In genomic region chr7:128093606-128094005, GRCh38 we compare ENCODE assay signal across 18 cellular contexts.
DNase-seq lines count a peak whose midpoint lies in the region; ATAC-seq and TF ChIP-seq lines count a peak whose summit lies in the region.
"Had no signal": no experiment of that assay in that cellular context is flagged by ENCODE, and none has a peak within 500 bp of the region (broad histone marks: within the 10 kb centered on the region; RNA-seq: fewer than 3 reads in every experiment).

No MANE protein-coding gene starts in this region.

- no peak overlapping the region for H3K4me2 ChIP-seq in GM23338

- DNase-seq in NCI-H2227 (lab: John Stamatoyannopoulos, UW; ENCODE audit: unreplicated experiment) = peak; percentile 74
- DNase-seq in NCI-H2227 treated with DMSO at 0.1 percent for 48 hours (lab: John Stamatoyannopoulos, UW) = no peak
- DNase-seq in GM23338 (ENCODE audit: low spot score) = no peak
- DNase-seq in endodermal cell = no peak
- DNase-seq in stimulated activated effector memory CD8-positive, alpha-beta T cell treated with anti-CD3 and anti-CD28 coated beads, Interleukin-12 subunit alpha, Interleukin-12 subunit beta, amount 100 ng/mL, for 72 hours (ENCODE audit: low spot score in 2 of 2) = no peak
- no peak for DNase-seq in KG1 (lab: John Stamatoyannopoulos, UW)
- DNase-seq in NCI-H345 (lab: John Stamatoyannopoulos, UW) = no peak
- DNase-seq in activated CD4-positive, CD25-positive, alpha-beta regulatory T cell treated with anti-CD3 and anti-CD28 coated beads, Interleukin-2, amount 50 U/mL, for 72 hours = no peak
- DNase-seq: AML-193, MG63, NCI-H1417, NCI-H187, NCI-H226, NCI-H524 treated with DMSO at 0.1 percent for 48 hours, NCI-H82, Peyer's patch had no signal

- H3K27me3 ChIP-seq in GM23338 (ENCODE audit: insufficient read depth) (no peaks in the 10 kb centered on the region), endodermal cell (ENCODE audit: control insufficient read depth, insufficient read depth, low read length, poor library complexity, severe bottlenecking) (no peaks in the 10 kb centered on the region)
- H3K27me3 ChIP-seq: MG63, Peyer's patch had no signal

- H3K4me1 ChIP-seq in GM23338 (ENCODE audit: insufficient read depth) (no peaks in the 10 kb centered on the region), endodermal cell (ENCODE audit: control insufficient read depth, insufficient read depth, low read length) (no peaks in the 10 kb centered on the region)
- H3K4me1 ChIP-seq: Peyer's patch had no signal

- H3K4me1 Mint-ChIP-seq in GM23338 = peaks cover 6% of the 10 kb centered on the region; the same call in 2 of the 3 replicates
- no peaks in the 10 kb centered on the region for H3K4me1 Mint-ChIP-seq in endodermal cell
- peaks cover 17% of the 10 kb centered on the region for H3K4me1 Mint-ChIP-seq in stimulated activated effector memory CD8-positive, alpha-beta T cell treated with anti-CD3 and anti-CD28 coated beads, Interleukin-12 subunit alpha, Interleukin-12 subunit beta, amount 100 ng/mL, for 72 hours

- H4K20me1 ChIP-seq in GM23338 (replicated peaks; ENCODE audit: insufficient read depth) = no peaks in the 10 kb centered on the region; the same call in none of the 2 replicates

- H3K9me3 ChIP-seq in endodermal cell (ENCODE audit: control insufficient read depth, low read length) = no peaks in the 10 kb centered on the region
- H3K9me3 ChIP-seq: MG63, Peyer's patch had no signal

- H3K9me3 Mint-ChIP-seq in GM23338 = no peaks in the 10 kb centered on the region
- no peaks in the 10 kb centered on the region for H3K9me3 Mint-ChIP-seq in endodermal cell
- no peaks in the 10 kb centered on the region for H3K9me3 Mint-ChIP-seq in stimulated activated effector memory CD8-positive, alpha-beta T cell treated with anti-CD3 and anti-CD28 coated beads, Interleukin-12 subunit alpha, Interleukin-12 subunit beta, amount 100 ng/mL, for 72 hours

- H3K9me2 ChIP-seq in GM23338 (ENCODE audit: insufficient read depth) = no peaks in the 10 kb centered on the region

- H3K9ac ChIP-seq in endodermal cell (ENCODE audit: extremely low read depth, low read length, poor library complexity, severe bottlenecking) = no peak overlapping the region

- ATAC-seq in GM23338 = no peak
- ATAC-seq in stimulated activated effector memory CD8-positive, alpha-beta T cell treated with anti-CD3 and anti-CD28 coated beads, Interleukin-12 subunit alpha, Interleukin-12 subunit beta, amount 100 ng/mL, for 72 hours = peak; percentile 53
- ATAC-seq: GM12878 had no signal

- H2AFZ ChIP-seq in GM23338 = no peak overlapping the region

- H3K4me3 Mint-ChIP-seq in GM23338 (no peak overlapping the region), endodermal cell (no peak overlapping the region)
- H3K4me3 Mint-ChIP-seq in stimulated activated effector memory CD8-positive, alpha-beta T cell treated with anti-CD3 and anti-CD28 coated beads, Interleukin-12 subunit alpha, Interleukin-12 subunit beta, amount 100 ng/mL, for 72 hours = no peak overlapping the region

- H3K4me3 ChIP-seq in GM23338 (no peak overlapping the region), endodermal cell (ENCODE audit: low read length) (no peak overlapping the region)
- H3K4me3 ChIP-seq: GM12878, MG63, Peyer's patch had no signal

- TF ChIP-seq CTCF in GM23338 (conservative IDR thresholded peaks at IDR 0.05; ENCODE audit: low read depth in 2 of 2) (no peak), endodermal cell (conservative IDR thresholded peaks at IDR 0.05) (no peak)

- 92 to 98% methylated on average over 2 to 5 of the region's 5 CpGs for WGBS in endodermal cell (ENCODE audit: insufficient coverage in 1 of 2, insufficient read length in 1 of 2), 2 experiments

- H3K27ac ChIP-seq in GM23338 (ENCODE audit: low read depth) = no peak overlapping the region
- H3K27ac ChIP-seq in endodermal cell (ENCODE audit: low read depth, low read length) = peak overlapping the region; percentile 29
- H3K27ac ChIP-seq: C4-2B, Peyer's patch had no signal

- H3F3A ChIP-seq in GM23338 (replicated peaks; ENCODE audit: low read depth) = no peaks in the 10 kb centered on the region

- H3K27me3 Mint-ChIP-seq in GM23338 (ENCODE audit: insufficient read depth, low read depth, poor library complexity) (peaks cover 16% of the 10 kb centered on the region), endodermal cell (ENCODE audit: insufficient read depth) (no peaks in the 10 kb centered on the region)

- H3K36me3 ChIP-seq in GM23338 (ENCODE audit: insufficient read depth) = no peaks in the 10 kb centered on the region; the same call in 1 of the 2 replicates
- peaks cover 77% of the 10 kb centered on the region for H3K36me3 ChIP-seq in endodermal cell (ENCODE audit: control insufficient read depth, insufficient read depth, low read length)
- H3K36me3 ChIP-seq: MG63 had no signal

- H3K79me2 ChIP-seq in GM23338 (replicated peaks; ENCODE audit: insufficient read depth) = no peaks in the 10 kb centered on the region

- H3K27ac Mint-ChIP-seq in GM23338 (peak overlapping the region; percentile 27; the same call in 1 of the 2 replicates), endodermal cell (no peak overlapping the region)
- H3K27ac Mint-ChIP-seq in stimulated activated effector memory CD8-positive, alpha-beta T cell treated with anti-CD3 and anti-CD28 coated beads, Interleukin-12 subunit alpha, Interleukin-12 subunit beta, amount 100 ng/mL, for 72 hours = peak overlapping the region; percentile 54

- H3K36me3 Mint-ChIP-seq in GM23338 (ENCODE audit: low read depth) = peaks cover 39% of the 10 kb centered on the region
- H3K36me3 Mint-ChIP-seq in endodermal cell (ENCODE audit: low read depth) = peaks cover 72% of the 10 kb centered on the region
- H3K36me3 Mint-ChIP-seq in stimulated activated effector memory CD8-positive, alpha-beta T cell treated with anti-CD3 and anti-CD28 coated beads, Interleukin-12 subunit alpha, Interleukin-12 subunit beta, amount 100 ng/mL, for 72 hours = peaks cover 87% of the 10 kb centered on the region

TF ChIP-seq in GM23338, 12 proteins besides CTCF, POLR2A, EP300 and RAD21 (continues in another document):
- no peak for TF ChIP-seq CREB1 (CRISPR knock-in tag; IDR thresholded peaks at IDR 0.05; ENCODE audit: low read depth)
- TF ChIP-seq ZNF114 (CRISPR knock-in tag; IDR thresholded peaks at IDR 0.05) = no peak
- TF ChIP-seq ZNF462 (CRISPR knock-in tag; IDR thresholded peaks at IDR 0.05) = no peak
- no peak for TF ChIP-seq JUNB (IDR thresholded peaks at IDR 0.05; ENCODE audit: unreplicated experiment)
